In genomic region chr11:86134580-86135318, GRCh38 we compare ENCODE assay signal across 19 cellular contexts.
DNase-seq lines count a peak whose midpoint lies in the region; ATAC-seq, FAIRE-seq and TF ChIP-seq lines count a peak whose summit lies in the region.
"Had no signal": no experiment of that assay in that cellular context is flagged by ENCODE, and none has a peak within 500 bp of the region (broad histone marks: within the 10 kb centered on the region; RNA-seq: fewer than 3 reads in every experiment).

No MANE protein-coding gene starts in this region.

- no peak for TF ChIP-seq POLR2A in K562 (conservative IDR thresholded peaks at IDR 0.05)

- in situ Hi-C loops in K562 (cut with MboI): no loop called here

- H2AK5ac ChIP-seq in mesendoderm (ENCODE audit: low read length): no peak overlapping the region

- CTCF ChIA-PET in K562 (lab: Yijun Ruan, JAX; ENCODE audit: low intra/inter-chr PET ratio): no interaction called here

- DNase-seq in Right ventricle myocardium superior (no peak), right atrium auricular region (ENCODE audit: low spot score) (no peak), K562 (ENCODE audit: extremely low read depth in 1 of 4, low spot score in 3 of 4) (peak; percentile 29 to 87 (median 51)), lower lobe of right lung (no peak), ascending aorta (ENCODE audit: low spot score in 2 of 2) (no peak), mesendoderm (no peak)
- DNase-seq: ACHN; activated CD4-positive, CD25-positive, alpha-beta regulatory T cell treated with anti-CD3 and anti-CD28 coated beads, Interleukin-2, amount 50 U/mL, for 72 hours; brain microvascular endothelial cell; DMS153; GOT3; NCI-H1417 treated with DMSO at 0.1 percent for 48 hours; NCI-H510A treated with DMSO at 0.1 percent for 48 hours; SHP77 treated with DMSO at 0.1 percent for 48 hours; transverse colon had no signal

- POLR2A ChIA-PET in K562 (lab: Yijun Ruan, JAX): interaction anchor here (0.7 to 2.0 kb wide), 6 partner anchors 11 to 211 kb away, joined by 3 to 5 read pairs (median 3); partner anchors contain the start of gene PICALM

- no peaks in the 10 kb centered on the region for H3K9me1 ChIP-seq in K562 (ENCODE audit: control insufficient read depth, insufficient read depth, low read length)

- no peak overlapping the region for H4K5ac ChIP-seq in mesendoderm (ENCODE audit: low read length)

- no peaks in the 10 kb centered on the region for H3K36me3 ChIP-seq in right atrium auricular region
- no peaks in the 10 kb centered on the region for H3K36me3 ChIP-seq in K562 (ENCODE audit: control insufficient read depth, insufficient read depth, low read length)
- no peaks in the 10 kb centered on the region for H3K36me3 ChIP-seq in lower lobe of right lung
- no peaks in the 10 kb centered on the region for H3K36me3 ChIP-seq in ascending aorta
- H3K36me3 ChIP-seq in mesendoderm (ENCODE audit: control insufficient read depth, insufficient read depth, low read length): no peaks in the 10 kb centered on the region
- H3K36me3 ChIP-seq: brain microvascular endothelial cell, transverse colon had no signal

- H3K4me1 ChIP-seq in right atrium auricular region (peaks cover 0 to 5% of the 10 kb centered on the region in 2 donors), K562 (replicated peaks in 1 of 2; ENCODE audit: control insufficient read depth in 2 of 2, insufficient read depth in 2 of 2, low read length in 2 of 2) (peaks cover 22 to 62% of the 10 kb centered on the region in 2 experiments), lower lobe of right lung (peaks cover 24% of the 10 kb centered on the region), ascending aorta (peaks cover 0 to 2% of the 10 kb centered on the region in 2 donors), mesendoderm (ENCODE audit: control insufficient read depth, low read depth, low read length) (no peaks in the 10 kb centered on the region)

- no peaks in the 10 kb centered on the region for H3K79me1 ChIP-seq in mesendoderm (ENCODE audit: low read length)

- FAIRE-seq in K562 (lab: Jason Lieb, UNC): peak; percentile 88
- FAIRE-seq: GM12891 had no signal

- H3K4ac ChIP-seq in mesendoderm (ENCODE audit: low read depth, low read length): no peak overlapping the region

- no peak overlapping the region for H3K18ac ChIP-seq in mesendoderm (ENCODE audit: low read length)

- H3K4me3 ChIP-seq in right atrium auricular region: no peak overlapping the region
- no peak overlapping the region for H3K4me3 ChIP-seq in K562
- no peak overlapping the region for H3K4me3 ChIP-seq in lower lobe of right lung
- H3K4me3 ChIP-seq in ascending aorta: no peak overlapping the region
- H3K4me3 ChIP-seq in mesendoderm (ENCODE audit: low read length): no peak overlapping the region
- H3K4me3 ChIP-seq: transverse colon had no signal

- H3K4me2 ChIP-seq in K562 (ENCODE audit: insufficient read depth, low read length) (peak overlapping the region; percentile 62), mesendoderm (ENCODE audit: low read length) (no peak overlapping the region)

- intact Hi-C loops in Right ventricle myocardium superior (cut with DNase I): no loop called here
- intact Hi-C loops in K562 (cut with micrococcal nuclease): loop anchor here (2.0 kb wide), 2 partner anchors 58 to 66 kb away; partner anchors contain the start of gene PICALM
- intact Hi-C loops in lower lobe of right lung (cut with DNase I): no loop called here
- intact Hi-C loops in ascending aorta (cut with DNase I): no loop called here

- no peak overlapping the region for H3K56ac ChIP-seq in mesendoderm (ENCODE audit: low read length)

- TF ChIP-seq EP300 in K562 (IDR thresholded peaks at IDR 0.05; ENCODE audit: low read length): peak; percentile 89

- H3K27me3 ChIP-seq in right atrium auricular region (no peaks in the 10 kb centered on the region), K562 (ENCODE audit: control insufficient read depth in 2 of 2, insufficient read depth in 2 of 2, low read length in 2 of 2) (no peaks in the 10 kb centered on the region), lower lobe of right lung (ENCODE audit: low read depth) (no peaks in the 10 kb centered on the region), ascending aorta (no peaks in the 10 kb centered on the region), mesendoderm (ENCODE audit: insufficient read depth, low read length, poor library complexity) (no peaks in the 10 kb centered on the region)
- H3K27me3 ChIP-seq: brain microvascular endothelial cell, transverse colon had no signal

- H3K9me3 ChIP-seq in right atrium auricular region (no peaks in the 10 kb centered on the region), K562 (replicated peaks; ENCODE audit: control insufficient read depth, insufficient read depth, low read depth, low read length) (no peaks in the 10 kb centered on the region), lower lobe of right lung (no peaks in the 10 kb centered on the region), ascending aorta (no peaks in the 10 kb centered on the region)
- H3K9me3 ChIP-seq: transverse colon had no signal

- no peak overlapping the region for H4K8ac ChIP-seq in mesendoderm (ENCODE audit: low read depth, low read length)

- H2BK120ac ChIP-seq in mesendoderm (ENCODE audit: low read depth, low read length): no peak overlapping the region

- H3K79me2 ChIP-seq in K562 (ENCODE audit: control insufficient read depth, insufficient read depth, low read length) (peaks cover 2% of the 10 kb centered on the region; the same call in 1 of the 3 replicates), mesendoderm (ENCODE audit: control insufficient read depth, insufficient read depth, low read length) (no peaks in the 10 kb centered on the region)

- no peaks in the 10 kb centered on the region for H4K20me1 ChIP-seq in K562 (replicated peaks; ENCODE audit: control insufficient read depth, insufficient read depth, low read length)

- ATAC-seq in Right ventricle myocardium superior (ENCODE audit: poor library complexity) (peak; percentile 56), K562 (peak; percentile 86), lower lobe of right lung (peak; percentile 35 to 37), GM21367 (IDR thresholded peaks at IDR 0.05; ENCODE audit: unreplicated experiment) (no peak), GM19395 (IDR thresholded peaks at IDR 0.05; ENCODE audit: unreplicated experiment) (no peak)

- H3K9ac ChIP-seq in K562 (ENCODE audit: insufficient read depth in 1 of 2, low read depth in 2 of 2, low read length in 2 of 2) (peak overlapping the region; percentile 1 to 55; a peak in 3 of 4 replicates), mesendoderm (ENCODE audit: low read length) (no peak overlapping the region)

- H3K27ac ChIP-seq in right atrium auricular region (no peak overlapping the region), K562 (ENCODE audit: extremely low read depth, low read depth, low read length) (peak overlapping the region; percentile 78), lower lobe of right lung (no peak overlapping the region), ascending aorta (peak overlapping the region in 1 of 2 donors; percentile 45), mesendoderm (ENCODE audit: low read depth, low read length) (no peak overlapping the region)
- H3K27ac ChIP-seq: brain microvascular endothelial cell, epithelial cell of prostate had no signal

- H3K23ac ChIP-seq in mesendoderm (ENCODE audit: low read length): no peak overlapping the region

- WGBS in K562 (ENCODE audit: insufficient coverage, low coverage, missing lambda C conversion rate): 0% methylated on average over 3 of the region's 3 CpGs
- no CpG with 5 or more reads among the region's 3 CpGs for WGBS in mesendoderm (ENCODE audit: extremely low coverage, insufficient coverage, low lambda C conversion rate)

- BruUV-seq in K562 (replicated peaks; lab: Mats Ljungman, UMichigan): no TSS peak

- peak; percentile 16 to 38; a peak in 1 of 4 replicates for TF ChIP-seq RAD21 in K562 (CRISPR knock-in tag; conservative IDR thresholded peaks at IDR 0.05 in 1 of 2, IDR thresholded peaks at IDR 0.05 in 1 of 2)

- peak overlapping the region; percentile 68 for H2AFZ ChIP-seq in K562 (ENCODE audit: low read depth, low read length)

- TF ChIP-seq CTCF in right atrium auricular region (IDR thresholded peaks at IDR 0.05) (no peak), K562 (IDR thresholded peaks at IDR 0.05 in 2 of 3, conservative IDR thresholded peaks at IDR 0.05 in 1 of 3; ENCODE audit: insufficient read depth in 2 of 3, low read depth in 1 of 3, low read length in 3 of 3) (no peak), lower lobe of right lung (IDR thresholded peaks at IDR 0.05) (no peak), ascending aorta (IDR thresholded peaks at IDR 0.05) (no peak)

- no peak overlapping the region for H2BK5ac ChIP-seq in mesendoderm (ENCODE audit: low read length)

- no peak overlapping the region for H2BK15ac ChIP-seq in mesendoderm (replicated peaks; ENCODE audit: low read depth)

TF ChIP-seq in K562, 482 proteins besides CTCF, POLR2A, EP300 and RAD21 (continues in another document):
- TF ChIP-seq ZNF277 (CRISPR knock-in tag; IDR thresholded peaks at IDR 0.05; ENCODE audit: borderline replicate concordance): no peak

Comparison
In these comparisons a context has a peak if more than half of its experiments do, and no peak if none do; other contexts are left out.
1. ATAC-seq: peak in Right ventricle myocardium superior (single experiment), K562 (single experiment) and lower lobe of right lung (2 of 2); none in GM21367 (single experiment) and GM19395 (single experiment).
2. DNase-seq: peak in K562 (4 of 4); none in Right ventricle myocardium superior (single experiment), right atrium auricular region (single experiment), lower lobe of right lung (single experiment), ascending aorta (0 of 2) and mesendoderm (single experiment).